In the genomic region with DNA sequence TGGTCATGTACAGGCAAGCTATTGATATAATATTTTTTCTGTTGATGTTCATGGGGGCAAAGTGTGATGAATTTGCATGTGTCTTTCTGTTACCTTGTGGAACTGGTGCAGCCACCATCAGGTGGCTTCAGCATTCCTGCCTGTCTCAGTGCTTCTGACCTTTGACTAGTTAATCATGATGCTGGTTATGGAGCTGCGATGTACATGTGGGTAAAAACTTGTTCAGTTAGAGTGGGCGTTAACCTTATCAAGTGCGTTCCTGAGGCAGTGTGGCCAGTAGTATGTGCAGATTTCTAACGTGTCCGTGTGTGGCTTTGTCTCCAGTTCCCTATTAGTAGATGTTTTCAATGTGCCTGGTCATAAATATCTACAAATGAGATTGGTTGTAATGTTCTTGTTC, we compare ENCODE assay signal across 27 cellular contexts.
"Had no signal": no experiment of that assay in that cellular context is flagged by ENCODE, and none has a peak within 500 bp of the region (broad histone marks: within the 10 kb centered on the region; RNA-seq: fewer than 3 reads in every experiment).

No MANE protein-coding gene starts in this region.

- H2AFZ ChIP-seq: parathyroid adenoma had no signal

- H3K9me3 Mint-ChIP-seq: dendritic cell treated with granulocyte-macrophage colony-stimulating factor and Interleukin-4, amounts not matched to agents 40 ng/mL and 50 ng/mL, for 4 days; endodermal cell; natural killer cell treated with Interleukin-12 subunit alpha and Interleukin-12 subunit beta and Interleukin-15 and Interleukin-18, amount 100 ng/mL, for 72 hours; neural crest cell; stimulated activated naive CD8-positive, alpha-beta T cell treated with anti-CD3 and anti-CD28 coated beads, Interleukin-15, amount 100 ng/mL, for 72 hours had no signal

- H3K27me3 ChIP-seq: colonic mucosa, gastrocnemius medialis, left lung, neutrophil, right atrium auricular region, suprapubic skin, transverse colon had no signal

- H3K4me3 Mint-ChIP-seq: dendritic cell treated with granulocyte-macrophage colony-stimulating factor and Interleukin-4, amounts not matched to agents 40 ng/mL and 50 ng/mL, for 4 days; endodermal cell; naive B cell; natural killer cell treated with Interleukin-12 subunit alpha and Interleukin-12 subunit beta and Interleukin-15 and Interleukin-18, amount 100 ng/mL, for 72 hours; neural crest cell; stimulated activated naive CD8-positive, alpha-beta T cell treated with anti-CD3 and anti-CD28 coated beads, Interleukin-15, amount 100 ng/mL, for 72 hours had no signal

- H3K4me2 ChIP-seq: smooth muscle cell had no signal

- ATAC-seq: esophagus mucosa; gastrocnemius medialis; left lung; natural killer cell treated with Interleukin-12 subunit alpha and Interleukin-12 subunit beta and Interleukin-15 and Interleukin-18, amount 100 ng/mL, for 72 hours; sciatic nerve; stimulated activated naive CD8-positive, alpha-beta T cell treated with anti-CD3 and anti-CD28 coated beads, Interleukin-15, amount 100 ng/mL, for 72 hours had no signal

- H3K36me3 Mint-ChIP-seq: naive B cell; natural killer cell treated with Interleukin-12 subunit alpha and Interleukin-12 subunit beta and Interleukin-15 and Interleukin-18, amount 100 ng/mL, for 72 hours had no signal

- H3K27ac Mint-ChIP-seq: dendritic cell treated with granulocyte-macrophage colony-stimulating factor and Interleukin-4, amounts not matched to agents 40 ng/mL and 50 ng/mL, for 4 days; endodermal cell; naive B cell; natural killer cell treated with Interleukin-12 subunit alpha and Interleukin-12 subunit beta and Interleukin-15 and Interleukin-18, amount 100 ng/mL, for 72 hours had no signal

- H3K79me2 ChIP-seq: parathyroid adenoma had no signal

- H3K9me3 ChIP-seq: colonic mucosa, gastrocnemius medialis, neutrophil, prostate gland, right atrium auricular region, suprapubic skin, transverse colon had no signal

- H3K4me1 Mint-ChIP-seq: endodermal cell; naive B cell; neural crest cell; stimulated activated naive CD8-positive, alpha-beta T cell treated with anti-CD3 and anti-CD28 coated beads, Interleukin-15, amount 100 ng/mL, for 72 hours had no signal

- H3K27me3 Mint-ChIP-seq: dendritic cell treated with granulocyte-macrophage colony-stimulating factor and Interleukin-4, amounts not matched to agents 40 ng/mL and 50 ng/mL, for 4 days; naive B cell; natural killer cell treated with Interleukin-12 subunit alpha and Interleukin-12 subunit beta and Interleukin-15 and Interleukin-18, amount 100 ng/mL, for 72 hours; stimulated activated naive CD8-positive, alpha-beta T cell treated with anti-CD3 and anti-CD28 coated beads, Interleukin-15, amount 100 ng/mL, for 72 hours had no signal

- H3K27ac ChIP-seq: colonic mucosa, epithelial cell of prostate, gastrocnemius medialis, left lung, neutrophil, parathyroid adenoma, prostate gland, right atrium auricular region, suprapubic skin, transverse colon had no signal

- H3K9ac ChIP-seq: parathyroid adenoma had no signal

- FAIRE-seq: kidney had no signal

- H3K4me1 ChIP-seq: colonic mucosa, gastrocnemius medialis, left lung, parathyroid adenoma, prostate gland, right atrium auricular region, suprapubic skin, transverse colon had no signal

- H3K4me3 ChIP-seq: colonic mucosa, gastrocnemius medialis, left lung, prostate gland, right atrium auricular region, smooth muscle cell, suprapubic skin, transverse colon had no signal

- H3K36me3 ChIP-seq: colonic mucosa, gastrocnemius medialis, left lung, neutrophil, prostate gland, right atrium auricular region, suprapubic skin, transverse colon had no signal

- DNase-seq: colonic mucosa; effector CD8-positive, alpha-beta T cell; endodermal cell; foreskin fibroblast; gastrocnemius medialis; kidney; left lung; naive B cell; stimulated activated CD4-positive, alpha-beta T cell treated with anti-CD3 and anti-CD28 coated beads, Interleukin-12 subunit alpha, Interleukin-12 subunit beta, amount 100 ng/mL, for 4 hours; stimulated activated CD4-positive, alpha-beta T cell treated with anti-CD3 and anti-CD28 coated beads, Interleukin-1b, Interleukin-23, amount 100 ng/mL, for 48 hours; stimulated activated CD4-positive, alpha-beta T cell treated with anti-CD3 and anti-CD28 coated beads, Interleukin-4, amount 100 ng/mL, for 1 hour; stimulated activated CD8-positive, alpha-beta memory T cell treated with anti-CD3 and anti-CD28 coated beads, Interleukin-4, amount 100 ng/mL, for 48 hours; stimulated activated naive CD4-positive, alpha-beta T cell; stimulated activated naive CD8-positive, alpha-beta T cell treated with anti-CD3 and anti-CD28 coated beads, Interleukin-15, amount 100 ng/mL, for 72 hours; transverse colon had no signal
